In genomic region chr11:12524865-12525264, GRCh38 we compare ENCODE assay signal across 18 cellular contexts.
"Had no signal": no experiment of that assay in that cellular context is flagged by ENCODE, and none has a peak within 500 bp of the region (broad histone marks: within the 10 kb centered on the region; RNA-seq: fewer than 3 reads in every experiment).

No MANE protein-coding gene starts in this region.

- H3K27ac ChIP-seq: body of pancreas had no signal

- H3K27me3 ChIP-seq: body of pancreas, heart left ventricle, transverse colon had no signal

- DNase-seq: activated CD4-positive, alpha-beta T cell treated with anti-CD3 and anti-CD28 coated beads, Interleukin-2, amount 10 ng/mL, durations not matched to agents 24 days and 14 days; activated CD4-positive, CD25-positive, alpha-beta regulatory T cell; activated CD8-positive, alpha-beta memory T cell treated with anti-CD3 and anti-CD28 coated beads, Interleukin-2, amount 50 U/mL, for 4 hours; activated CD8-positive, alpha-beta T cell treated with anti-CD3 and anti-CD28 coated beads, Interleukin-2, amount 10 ng/mL, durations not matched to agents 7 days and 5 days; activated gamma-delta T cell; activated T-cell treated with anti-CD3 and anti-CD28 coated beads, Interleukin-2, amount 50 U/mL, for 72 hours; amniotic stem cell; body of pancreas; effector CD8-positive, alpha-beta T cell; foreskin melanocyte; heart left ventricle; immature natural killer cell; occipital lobe; stimulated activated CD4-positive, alpha-beta T cell treated with anti-CD3 and anti-CD28 coated beads, Interleukin-2, amount 100 ng/mL, for 48 hours; stimulated activated naive B cell treated with anti-CD40 and anti-IgM and Interleukin-4, amounts not matched to agents 10 μg/mL and 1 μg/mL and 100 μg/mL, for 72 hours; substantia nigra; SW 1271; transverse colon had no signal

- H3K4me1 ChIP-seq: body of pancreas had no signal

- H3K36me3 ChIP-seq: transverse colon had no signal

- H3K4me3 ChIP-seq: body of pancreas, heart left ventricle, transverse colon had no signal

- ATAC-seq: activated CD8-positive, alpha-beta T cell treated with anti-CD3 and anti-CD28 coated beads, Interleukin-2, amount 10 ng/mL, durations not matched to agents 7 days and 5 days; activated T-cell treated with anti-CD3 and anti-CD28 coated beads, Interleukin-2, amount 50 U/mL, for 72 hours; body of pancreas; stimulated activated naive B cell treated with anti-CD40 and anti-IgM and Interleukin-4, amounts not matched to agents 10 μg/mL and 1 μg/mL and 100 μg/mL, for 72 hours had no signal

- H3K9me3 ChIP-seq: body of pancreas, heart left ventricle, transverse colon had no signal
